24 cellular contexts compared by ENCODE assay signal in genomic region chr10:30018512-30018911, GRCh38.
"Had no signal": no experiment of that assay in that cellular context is flagged by ENCODE, and none has a peak within 500 bp of the region (broad histone marks: within the 10 kb centered on the region; RNA-seq: fewer than 3 reads in every experiment).

No MANE protein-coding gene starts in this region.

- H3K9me3 ChIP-seq: breast epithelium, esophagus muscularis mucosa, left ventricle myocardium inferior, neutrophil, pancreas, psoas muscle, right atrium auricular region, transverse colon, vagina had no signal

- H3K9me3 Mint-ChIP-seq: activated naive CD4-positive, alpha-beta T cell treated with anti-CD3 and anti-CD28 coated beads, Interleukin-2, amount 50 U/mL, for 72 hours; central memory CD8-positive, alpha-beta T cell; effector memory CD8-positive, alpha-beta T cell; natural killer cell; stimulated activated naive CD8-positive, alpha-beta T cell treated with anti-CD3 and anti-CD28 coated beads, Interleukin-15, Interleukin-2, amounts not matched to agents 100 ng/mL and 50 ng/mL, for 24 hours had no signal

- H3K27me3 ChIP-seq: breast epithelium, esophagus muscularis mucosa, pancreas, right atrium auricular region, transverse colon, vagina had no signal

- ATAC-seq: activated naive CD4-positive, alpha-beta T cell treated with anti-CD3 and anti-CD28 coated beads, Interleukin-2, amount 50 U/mL, for 72 hours; effector memory CD8-positive, alpha-beta T cell; natural killer cell; pancreas; psoas muscle had no signal

- H3K27ac Mint-ChIP-seq: activated naive CD4-positive, alpha-beta T cell treated with anti-CD3 and anti-CD28 coated beads, Interleukin-2, amount 50 U/mL, for 72 hours; effector memory CD8-positive, alpha-beta T cell; natural killer cell; stimulated activated naive CD8-positive, alpha-beta T cell treated with anti-CD3 and anti-CD28 coated beads, Interleukin-15, Interleukin-2, amounts not matched to agents 100 ng/mL and 50 ng/mL, for 24 hours had no signal

- H3K4me3 Mint-ChIP-seq: central memory CD8-positive, alpha-beta T cell; effector memory CD8-positive, alpha-beta T cell; natural killer cell; stimulated activated naive CD8-positive, alpha-beta T cell treated with anti-CD3 and anti-CD28 coated beads, Interleukin-15, Interleukin-2, amounts not matched to agents 100 ng/mL and 50 ng/mL, for 24 hours had no signal

- H3K4me1 Mint-ChIP-seq: central memory CD8-positive, alpha-beta T cell had no signal

- H3K27ac ChIP-seq: breast epithelium, esophagus muscularis mucosa, left ventricle myocardium inferior, neutrophil, pancreas, psoas muscle, transverse colon, vagina had no signal

- H3K4me3 ChIP-seq: breast epithelium, dorsolateral prefrontal cortex, esophagus muscularis mucosa, left ventricle myocardium inferior, pancreas, psoas muscle, right atrium auricular region, transverse colon, vagina had no signal

- H3K36me3 ChIP-seq: breast epithelium, neutrophil, pancreas, transverse colon, vagina had no signal

- H3K36me3 Mint-ChIP-seq: natural killer cell had no signal

- H3K4me1 ChIP-seq: breast epithelium, pancreas, vagina had no signal

- DNase-seq: activated CD4-positive, alpha-beta T cell treated with anti-CD3 and anti-CD28 coated beads for 4 hours; activated CD4-positive, alpha-beta T cell treated with anti-CD3 and anti-CD28 coated beads, Interleukin-2, amount 50 U/mL, for 48 hours; activated CD4-positive, CD25-positive, alpha-beta regulatory T cell; activated gamma-delta T cell; effector memory CD8-positive, alpha-beta T cell; hippocampal formation; left ventricle myocardium inferior; natural killer cell; pancreas; psoas muscle; stimulated activated CD4-positive, alpha-beta T cell treated with anti-CD3 and anti-CD28 coated beads, Interleukin-12 subunit alpha, Interleukin-12 subunit beta, amount 100 ng/mL, for 4 hours; stimulated activated CD4-positive, alpha-beta T cell treated with anti-CD3 and anti-CD28 coated beads, Interleukin-4, amount 100 ng/mL, for 4 hours; substantia nigra; T-helper 1 cell; transverse colon had no signal
